ENCODE assay signal across 7 cellular contexts in genomic region chrX:102651968-102652744, GRCh38. TPM values are rescaled to one million over a fixed set of nuclear protein-coding genes. Genes with fewer than 3 reads are reported as not detected.
A peak's percentile ranks its signal among the peaks of the same experiment; 100 is the strongest.
DNase-seq lines count a peak whose midpoint lies in the region; ATAC-seq and TF ChIP-seq lines count a peak whose summit lies in the region.

No MANE protein-coding gene starts in this region.

- peak overlapping the region; percentile 33 for H3K27ac Mint-ChIP-seq in activated T-cell treated with anti-CD3 and anti-CD28 coated beads, Interleukin-2, amount 50 U/mL, for 72 hours
- H3K27ac Mint-ChIP-seq in nephron (peak overlapping the region; percentile 54 to 84 (median 65)), type B pancreatic cell (peak overlapping the region; percentile 69)

- ATAC-seq in GM19351 (IDR thresholded peaks at IDR 0.05; ENCODE audit: unreplicated experiment): peak; percentile 86
- peak; percentile 65 to 70 for ATAC-seq in activated T-cell treated with anti-CD3 and anti-CD28 coated beads, Interleukin-2, amount 50 U/mL, for 72 hours (replicated peaks in 1 of 2)

- peak overlapping the region; percentile 94 to 96 for H3K4me3 Mint-ChIP-seq in activated T-cell treated with anti-CD3 and anti-CD28 coated beads, Interleukin-2, amount 50 U/mL, for 72 hours
- peak overlapping the region; percentile 83 to 94 (median 90) for H3K4me3 Mint-ChIP-seq in nephron
- H3K4me3 Mint-ChIP-seq in type B pancreatic cell: peak overlapping the region; percentile 92

- DNase-seq in MG63 (no peak), fibroblast of peridontal ligament (ENCODE audit: extremely low read depth) (peak; percentile 45), type B pancreatic cell (ENCODE audit: extremely low spot score, unreplicated experiment) (no peak), NOMO-1 (lab: John Stamatoyannopoulos, UW; ENCODE audit: unreplicated experiment in 2 of 2) (no peak)
- DNase-seq in activated T-cell treated with anti-CD3 and anti-CD28 coated beads, Interleukin-2, amount 50 U/mL, for 72 hours: peak; percentile 50 to 59

- no peaks in the 10 kb centered on the region for H3K9me3 ChIP-seq in MG63

- TF ChIP-seq CTCF in nephron (IDR thresholded peaks at IDR 0.05; ENCODE audit: unreplicated experiment in 3 of 3) (peak; percentile 44 to 53 (median 47)), type B pancreatic cell (conservative IDR thresholded peaks at IDR 0.05) (peak; percentile 71)

- H3K27me3 Mint-ChIP-seq in activated T-cell treated with anti-CD3 and anti-CD28 coated beads, Interleukin-2, amount 50 U/mL, for 72 hours (ENCODE audit: low read depth): peaks cover 8% of the 10 kb centered on the region
- H3K27me3 Mint-ChIP-seq in nephron (ENCODE audit: low read depth) (no peaks in the 10 kb centered on the region), type B pancreatic cell (no peaks in the 10 kb centered on the region)

- H3K4me3 ChIP-seq in MG63: peak overlapping the region; percentile 38

- no peaks in the 10 kb centered on the region for H3K9me3 Mint-ChIP-seq in activated T-cell treated with anti-CD3 and anti-CD28 coated beads, Interleukin-2, amount 50 U/mL, for 72 hours
- H3K9me3 Mint-ChIP-seq in nephron: peaks cover 11% of the 10 kb centered on the region
- H3K9me3 Mint-ChIP-seq in type B pancreatic cell: peaks cover 4% of the 10 kb centered on the region

- peaks cover 17% of the 10 kb centered on the region for H3K4me1 Mint-ChIP-seq in activated T-cell treated with anti-CD3 and anti-CD28 coated beads, Interleukin-2, amount 50 U/mL, for 72 hours (ENCODE audit: low read depth)
- H3K4me1 Mint-ChIP-seq in nephron (peaks cover 6% of the 10 kb centered on the region), type B pancreatic cell (ENCODE audit: unreplicated experiment) (peaks cover 6% of the 10 kb centered on the region)

- no peaks in the 10 kb centered on the region for H3K27me3 ChIP-seq in MG63

- no peaks in the 10 kb centered on the region for H3K36me3 ChIP-seq in MG63

- H3K36me3 Mint-ChIP-seq in activated T-cell treated with anti-CD3 and anti-CD28 coated beads, Interleukin-2, amount 50 U/mL, for 72 hours (ENCODE audit: insufficient read depth in 2 of 2): peaks cover 4 to 6% of the 10 kb centered on the region in 2 donors
- H3K36me3 Mint-ChIP-seq in nephron (ENCODE audit: low read depth) (peaks cover 13% of the 10 kb centered on the region), type B pancreatic cell (peaks cover 5% of the 10 kb centered on the region)

RNA-seq across cellular contexts. Expression of gene GPRASP1, which starts 0.9 kb away (rescaled TPM):
- total RNA-seq in MG63 (2014; rRNA removed; shearing (Covaris generic); ENCODE audit: low replicate concordance): 0.10 TPM in 1 of 2 replicates, not detected in the other
- 1 to 10 TPM; 5.9 to 7.4 TPM for total RNA-seq in activated T-cell treated with anti-CD3 and anti-CD28 coated beads, Interleukin-2, amount 50 U/mL, for 72 hours
- 2.8 and 8.3 TPM in 2 replicates for total RNA-seq in type B pancreatic cell (ENCODE audit: low replicate concordance)

RNA-seq across cellular contexts. Expression of gene ARMCX5, which starts 52.8 kb away (rescaled TPM):
- total RNA-seq in MG63 (2014; rRNA removed; shearing (Covaris generic); ENCODE audit: low replicate concordance): 2.9 and 6.6 TPM in 2 replicates
- 10 to 100 TPM; 10.7 to 11.5 TPM for total RNA-seq in activated T-cell treated with anti-CD3 and anti-CD28 coated beads, Interleukin-2, amount 50 U/mL, for 72 hours
- total RNA-seq in type B pancreatic cell (ENCODE audit: low replicate concordance): 11.4 and 16.0 TPM in 2 replicates

Comparison
In these comparisons a context has a peak if more than half of its experiments do, and no peak if none do; other contexts are left out.
1. DNase-seq: peak in activated T-cell treated with anti-CD3 and anti-CD28 coated beads, Interleukin-2, amount 50 U/mL, for 72 hours (2 of 2) and fibroblast of peridontal ligament (single experiment); none in MG63 (single experiment), type B pancreatic cell (single experiment) and NOMO-1 (0 of 2).
2. Peak in every context shown above with its lines, with median percentiles within 50 percentile points of each other: H3K27ac Mint-ChIP-seq and H3K4me3 Mint-ChIP-seq.